32 cellular contexts compared by ENCODE assay signal in genomic region chr6:84344005-84344404, GRCh38.
"Had no signal": no experiment of that assay in that cellular context is flagged by ENCODE, and none has a peak within 500 bp of the region (broad histone marks: within the 10 kb centered on the region; RNA-seq: fewer than 3 reads in every experiment).

No MANE protein-coding gene starts in this region.

- H3K27ac Mint-ChIP-seq: activated naive CD4-positive, alpha-beta T cell treated with anti-CD3 and anti-CD28 coated beads for 36 hours; activated naive CD8-positive, alpha-beta T cell treated with anti-CD3 and anti-CD28 coated beads, Interleukin-2, amount 10 ng/mL, durations not matched to agents 7 days and 5 days; activated T-helper 1 cell treated with anti-CD3 and anti-CD28 coated beads, Interleukin-12 subunit alpha, Interleukin-12 subunit beta, Interleukin-2, Interleukin-4 antibody, amounts not matched to agents 30 ng/mL and 10 ng/mL and 1 ng/mL, durations not matched to agents 14 hours and 24 hours and 36 hours; dendritic cell treated with granulocyte-macrophage colony-stimulating factor and Interleukin-4, amounts not matched to agents 40 ng/mL and 50 ng/mL, for 4 days; endodermal cell; naive thymus-derived CD8-positive, alpha-beta T cell; stimulated activated memory B cell treated with anti-CD40 and anti-IgM and Interleukin-4, amounts not matched to agents 10 μg/mL and 1 μg/mL and 100 μg/mL, for 72 hours; stimulated activated naive CD8-positive, alpha-beta T cell treated with anti-CD3 and anti-CD28 coated beads, Interleukin-15, amount 100 ng/mL, for 72 hours; type B pancreatic cell had no signal

- FAIRE-seq: astrocyte, pancreas had no signal

- H3K4me2 ChIP-seq: smooth muscle cell had no signal

- H3K27me3 ChIP-seq: esophagus muscularis mucosa, foreskin keratinocyte, left lung, pancreas, uterus had no signal

- H3K36me3 ChIP-seq: esophagus muscularis mucosa, left lung, lower lobe of right lung, pancreas, uterus had no signal

- H3K27ac ChIP-seq: esophagus muscularis mucosa, foreskin keratinocyte, left lung, lower lobe of right lung, pancreas, psoas muscle, uterus, VCaP had no signal

- H3K4me3 Mint-ChIP-seq: activated naive CD4-positive, alpha-beta T cell treated with anti-CD3 and anti-CD28 coated beads for 36 hours; activated naive CD8-positive, alpha-beta T cell treated with anti-CD3 and anti-CD28 coated beads, Interleukin-2, amount 10 ng/mL, durations not matched to agents 7 days and 5 days; activated T-helper 1 cell treated with anti-CD3 and anti-CD28 coated beads, Interleukin-12 subunit alpha, Interleukin-12 subunit beta, Interleukin-2, Interleukin-4 antibody, amounts not matched to agents 30 ng/mL and 10 ng/mL and 1 ng/mL, durations not matched to agents 14 hours and 24 hours and 36 hours; dendritic cell treated with granulocyte-macrophage colony-stimulating factor and Interleukin-4, amounts not matched to agents 40 ng/mL and 50 ng/mL, for 4 days; endodermal cell; naive thymus-derived CD8-positive, alpha-beta T cell; neural crest cell; stimulated activated memory B cell treated with anti-CD40 and anti-IgM and Interleukin-4, amounts not matched to agents 10 μg/mL and 1 μg/mL and 100 μg/mL, for 72 hours; stimulated activated naive CD8-positive, alpha-beta T cell treated with anti-CD3 and anti-CD28 coated beads, Interleukin-15, amount 100 ng/mL, for 72 hours; type B pancreatic cell had no signal

- H3K4me1 ChIP-seq: esophagus muscularis mucosa, foreskin keratinocyte, left lung, lower lobe of right lung, pancreas, psoas muscle, uterus had no signal

- ATAC-seq: foreskin keratinocyte; left lung; lower lobe of right lung; naive thymus-derived CD8-positive, alpha-beta T cell; pancreas; psoas muscle; stimulated activated memory B cell treated with anti-CD40 and anti-IgM and Interleukin-4, amounts not matched to agents 10 μg/mL and 1 μg/mL and 100 μg/mL, for 72 hours; stimulated activated naive CD8-positive, alpha-beta T cell treated with anti-CD3 and anti-CD28 coated beads, Interleukin-15, amount 100 ng/mL, for 72 hours had no signal

- H3K9me3 Mint-ChIP-seq: neural crest cell; stimulated activated memory B cell treated with anti-CD40 and anti-IgM and Interleukin-4, amounts not matched to agents 10 μg/mL and 1 μg/mL and 100 μg/mL, for 72 hours; type B pancreatic cell had no signal

- H3K4me1 Mint-ChIP-seq: activated naive CD8-positive, alpha-beta T cell treated with anti-CD3 and anti-CD28 coated beads, Interleukin-2, amount 10 ng/mL, durations not matched to agents 7 days and 5 days; endodermal cell; naive thymus-derived CD8-positive, alpha-beta T cell; neural crest cell; stimulated activated memory B cell treated with anti-CD40 and anti-IgM and Interleukin-4, amounts not matched to agents 10 μg/mL and 1 μg/mL and 100 μg/mL, for 72 hours; stimulated activated naive CD8-positive, alpha-beta T cell treated with anti-CD3 and anti-CD28 coated beads, Interleukin-15, amount 100 ng/mL, for 72 hours had no signal

- H3K36me3 Mint-ChIP-seq: activated naive CD8-positive, alpha-beta T cell treated with anti-CD3 and anti-CD28 coated beads, Interleukin-2, amount 10 ng/mL, durations not matched to agents 7 days and 5 days; naive thymus-derived CD8-positive, alpha-beta T cell; stimulated activated memory B cell treated with anti-CD40 and anti-IgM and Interleukin-4, amounts not matched to agents 10 μg/mL and 1 μg/mL and 100 μg/mL, for 72 hours; type B pancreatic cell had no signal

- H3K9me3 ChIP-seq: esophagus muscularis mucosa, left lung, lower lobe of right lung, pancreas, psoas muscle, uterus had no signal

- H3K4me3 ChIP-seq: esophagus muscularis mucosa, left lung, lower lobe of right lung, pancreas, psoas muscle, smooth muscle cell, uterus had no signal

- DNase-seq: activated CD4-positive, alpha-beta T cell treated with anti-CD3 and anti-CD28 coated beads for 48 hours; activated CD4-positive, alpha-beta T cell treated with anti-CD3 and anti-CD28 coated beads, Interleukin-2, amount 50 U/mL, for 48 hours; activated CD8-positive, alpha-beta memory T cell treated with anti-CD3 and anti-CD28 coated beads for 24 hours; activated effector memory CD4-positive, alpha-beta T cell treated with anti-CD3 and anti-CD28 coated beads, Interleukin-2, amount 50 U/mL, for 16 hours; activated naive CD4-positive, alpha-beta T cell treated with anti-CD3 and anti-CD28 coated beads for 36 hours; activated naive CD8-positive, alpha-beta T cell treated with anti-CD3 and anti-CD28 coated beads, Interleukin-2, amount 10 ng/mL, durations not matched to agents 7 days and 5 days; central memory CD4-positive, alpha-beta T cell; endodermal cell; foreskin keratinocyte; kidney glomerular epithelial cell; left lung; lower lobe of right lung; mesenchymal stem cell; naive thymus-derived CD8-positive, alpha-beta T cell; nucleus accumbens; pancreas; psoas muscle; stimulated activated CD4-positive, alpha-beta T cell treated with anti-CD3 and anti-CD28 coated beads, Interleukin-1b, Interleukin-23, amount 100 ng/mL, for 48 hours; stimulated activated CD4-positive, alpha-beta T cell treated with anti-CD3 and anti-CD28 coated beads, Interleukin-4, amount 100 ng/mL, for 4 hours; stimulated activated CD8-positive, alpha-beta memory T cell treated with anti-CD3 and anti-CD28 coated beads, Interleukin-4, amount 100 ng/mL, for 48 hours; stimulated activated naive CD8-positive, alpha-beta T cell treated with anti-CD3 and anti-CD28 coated beads, Interleukin-15, amount 100 ng/mL, for 72 hours; substantia nigra; uterus had no signal

- H3K27me3 Mint-ChIP-seq: activated naive CD8-positive, alpha-beta T cell treated with anti-CD3 and anti-CD28 coated beads, Interleukin-2, amount 10 ng/mL, durations not matched to agents 7 days and 5 days; dendritic cell treated with granulocyte-macrophage colony-stimulating factor and Interleukin-4, amounts not matched to agents 40 ng/mL and 50 ng/mL, for 4 days; stimulated activated memory B cell treated with anti-CD40 and anti-IgM and Interleukin-4, amounts not matched to agents 10 μg/mL and 1 μg/mL and 100 μg/mL, for 72 hours; type B pancreatic cell had no signal
